In the genomic region with DNA sequence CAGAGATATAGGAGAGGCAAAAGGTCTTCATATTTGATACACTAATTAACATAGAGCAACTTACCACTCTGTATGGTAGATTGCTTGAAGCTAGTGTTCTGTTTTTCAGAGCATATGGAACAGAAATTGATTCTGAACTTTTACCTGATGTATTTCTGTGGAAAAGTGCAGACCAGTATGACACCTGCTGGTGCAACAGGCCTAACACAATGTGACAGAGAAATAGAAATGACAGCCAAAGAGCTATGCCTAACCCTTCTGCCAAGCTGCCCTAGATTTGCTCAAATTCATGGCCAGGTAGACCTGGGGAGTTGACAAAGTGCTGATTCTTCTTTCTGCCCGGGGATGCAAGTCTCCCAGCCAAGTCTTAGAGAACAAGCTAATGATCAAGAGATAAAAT, we compare ENCODE assay signal across 36 cellular contexts.
"Had no signal": no experiment of that assay in that cellular context is flagged by ENCODE, and none has a peak within 500 bp of the region (broad histone marks: within the 10 kb centered on the region; RNA-seq: fewer than 3 reads in every experiment).

No MANE protein-coding gene starts in this region.

- DNase-seq: activated CD4-positive, alpha-beta memory T cell treated with anti-CD3 and anti-CD28 coated beads, Interleukin-2, amount 10 ng/mL, durations not matched to agents 7 days and 5 days; activated CD4-positive, alpha-beta T cell treated with anti-CD3 and anti-CD28 coated beads for 1 hour; activated CD4-positive, alpha-beta T cell treated with anti-CD3 and anti-CD28 coated beads for 48 hours; activated CD4-positive, CD25-positive, alpha-beta regulatory T cell; activated CD8-positive, alpha-beta memory T cell treated with anti-CD3 and anti-CD28 coated beads for 24 hours; activated CD8-positive, alpha-beta memory T cell treated with anti-CD3 and anti-CD28 coated beads, Interleukin-2, amount 10 ng/mL, durations not matched to agents 7 days and 5 days; activated CD8-positive, alpha-beta memory T cell treated with anti-CD3 and anti-CD28 coated beads, Interleukin-2, amount 50 U/mL, for 48 hours; activated effector memory CD4-positive, alpha-beta T cell treated with Interleukin-2 at 50 U/mL for 16 hours; activated naive CD4-positive, alpha-beta T cell; activated naive CD4-positive, alpha-beta T cell treated with anti-CD3 and anti-CD28 coated beads, Interleukin-2, amount 50 U/mL, for 16 hours; activated naive CD8-positive, alpha-beta T cell treated with anti-CD3 and anti-CD28 coated beads for 36 hours; activated T-cell treated with anti-CD3 and anti-CD28 coated beads, Interleukin-2, amount 50 U/mL, for 48 hours; amniotic stem cell; aorta; brain microvascular endothelial cell; central memory CD4-positive, alpha-beta T cell; Karpas-422; NCI-H1048; NCI-H1105 treated with DMSO at 0.1 percent for 48 hours; NCI-H1436 treated with DMSO at 0.1 percent for 48 hours; NCI-H187; NCI-H2029 treated with DMSO at 0.1 percent for 48 hours; NCI-H2107; NCI-H2171 treated with DMSO at 0.1 percent for 48 hours; NCI-H2227 treated with DMSO at 0.1 percent for 48 hours; NCI-H446; NCI-H510A treated with DMSO at 0.1 percent for 48 hours; NCI-H526 treated with DMSO at 0.1 percent for 48 hours; NCI-H774; Peyer's patch; Right ventricle myocardium superior; SW 1271; T-helper 1 cell; T-helper 2 cell; T-helper 9 cell had no signal

- H3K4me3 ChIP-seq: coronary artery, Peyer's patch had no signal

- ATAC-seq: activated CD8-positive, alpha-beta memory T cell treated with anti-CD3 and anti-CD28 coated beads, Interleukin-2, amount 10 ng/mL, durations not matched to agents 7 days and 5 days had no signal
